Comparison of ENCODE assay signal across 15 cellular contexts in genomic region chr6:56450882-56451739, GRCh38.
DNase-seq lines count a peak whose midpoint lies in the region; TF ChIP-seq lines count a peak whose summit lies in the region.
"Had no signal": no experiment of that assay in that cellular context is flagged by ENCODE, and none has a peak within 500 bp of the region (broad histone marks: within the 10 kb centered on the region; RNA-seq: fewer than 3 reads in every experiment).

No MANE protein-coding gene starts in this region.

- H3K4me1 Mint-ChIP-seq in nephron progenitor cell = no peaks in the 10 kb centered on the region
- H3K4me1 Mint-ChIP-seq: IgD-negative memory B cell had no signal

- H3K27me3 ChIP-seq in Peyer's patch = no peaks in the 10 kb centered on the region

- peak overlapping the region in 1 of 4 donors; percentile 5 for H3K27ac ChIP-seq in Peyer's patch
- H3K27ac ChIP-seq: cardiac muscle cell had no signal

- H3K36me3 ChIP-seq in Peyer's patch = peaks cover 0 to under 1% (median 0%) of the 10 kb centered on the region in 3 donors
- H3K36me3 ChIP-seq: cardiac muscle cell had no signal

- TF ChIP-seq POLR2A in Peyer's patch (IDR thresholded peaks at IDR 0.05) = no peak

- intact Hi-C loops in cardiac septum (cut with DNase I) = no loop called here

- DNase-seq in EH (ENCODE audit: low read depth) (peak; percentile 15), astrocyte of the spinal cord (ENCODE audit: low read depth, low spot score) (peak; percentile 66), cardiac septum (ENCODE audit: low spot score) (peak; percentile 84), pons (ENCODE audit: low spot score) (peak; percentile 30), NK-92 (lab: John Stamatoyannopoulos, UW; ENCODE audit: unreplicated experiment) (no peak), nephron progenitor cell (no peak), Peyer's patch (no peak), NCI-H526 treated with DMSO at 0.1 percent for 48 hours (lab: John Stamatoyannopoulos, UW) (no peak)
- DNase-seq: activated CD8-positive, alpha-beta memory T cell treated with anti-CD3 and anti-CD28 coated beads, Interleukin-2, amount 50 U/mL, for 48 hours; AML-193; NCI-H2029 treated with DMSO at 0.1 percent for 48 hours; stimulated activated CD4-positive, alpha-beta T cell treated with anti-CD3 and anti-CD28 coated beads, Interleukin-12 subunit alpha, Interleukin-12 subunit beta, amount 100 ng/mL, for 4 hours; T1000 had no signal

- no peaks in the 10 kb centered on the region for H3K9me3 Mint-ChIP-seq in nephron progenitor cell

- H3K4me3 ChIP-seq in astrocyte of the spinal cord (ENCODE audit: low read depth, low read length) (no peak overlapping the region), Peyer's patch (no peak overlapping the region)
- H3K4me3 ChIP-seq: cardiac muscle cell had no signal

- no peaks in the 10 kb centered on the region for H3K9me3 ChIP-seq in Peyer's patch

- H3K27ac Mint-ChIP-seq in nephron progenitor cell = no peak overlapping the region
- H3K27ac Mint-ChIP-seq: IgD-negative memory B cell had no signal

- in situ Hi-C loops in astrocyte of the spinal cord (cut with HindIII; ENCODE audit: low sequenced_read_pairs) = no loop called here

- H3K36me3 Mint-ChIP-seq in nephron progenitor cell (ENCODE audit: low read depth) = no peaks in the 10 kb centered on the region
- H3K36me3 Mint-ChIP-seq: IgD-negative memory B cell had no signal

- no peak overlapping the region for H3K4me3 Mint-ChIP-seq in nephron progenitor cell
- H3K4me3 Mint-ChIP-seq: IgD-negative memory B cell had no signal

- H3K4me1 ChIP-seq in Peyer's patch = no peaks in the 10 kb centered on the region

- TF ChIP-seq CTCF in astrocyte of the spinal cord (IDR thresholded peaks at IDR 0.05; ENCODE audit: low read depth, low read length) (no peak), nephron progenitor cell (IDR thresholded peaks at IDR 0.05) (no peak), Peyer's patch (IDR thresholded peaks at IDR 0.05) (no peak)

- H3K27me3 Mint-ChIP-seq in nephron progenitor cell (ENCODE audit: low read depth, poor library complexity) = peaks cover 2% of the 10 kb centered on the region

Comparison
In these comparisons a context has a peak if more than half of its experiments do, and no peak if none do; other contexts are left out.
1. DNase-seq: peak in EH (single experiment), astrocyte of the spinal cord (single experiment), cardiac septum (single experiment) and pons (single experiment); none in NK-92 (single experiment), nephron progenitor cell (single experiment), Peyer's patch (0 of 3) and NCI-H526 treated with DMSO at 0.1 percent for 48 hours (single experiment).